15 cellular contexts compared by ENCODE assay signal in the genomic region with DNA sequence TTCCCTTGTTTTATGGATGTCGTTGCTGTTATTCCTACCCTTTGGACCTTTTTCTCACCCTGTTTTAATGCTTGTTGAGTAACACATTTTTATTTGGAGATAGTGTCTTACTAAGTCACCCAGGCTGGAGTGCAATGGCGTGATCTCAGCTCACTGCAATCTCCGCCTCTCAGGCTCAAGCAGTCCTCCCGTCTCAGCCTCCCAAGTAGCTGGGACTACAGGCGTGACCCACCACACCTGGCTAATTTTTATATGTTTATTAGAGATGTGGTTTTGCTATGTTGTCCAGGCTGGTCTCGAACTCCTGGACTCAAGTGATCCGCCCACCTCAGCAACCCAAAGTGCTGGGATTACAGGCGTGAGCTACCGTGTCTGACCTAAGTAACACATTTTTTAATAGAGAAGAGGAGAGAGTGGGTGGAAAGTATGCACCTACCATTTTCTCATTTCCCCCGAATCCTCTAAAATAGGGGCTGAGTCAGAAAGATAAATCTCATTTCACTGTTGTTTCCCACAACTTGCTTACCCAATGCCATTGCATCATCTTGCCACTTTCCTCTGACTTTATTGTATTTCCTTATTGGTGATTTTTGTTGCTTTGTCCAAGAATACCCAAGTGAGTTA. TPM values are rescaled to one million over a fixed set of nuclear protein-coding genes. Genes with fewer than 3 reads are reported as not detected.
DNase-seq lines count a peak whose midpoint lies in the region; ATAC-seq and TF ChIP-seq lines count a peak whose summit lies in the region.
"Had no signal": no experiment of that assay in that cellular context is flagged by ENCODE, and none has a peak within 500 bp of the region (broad histone marks: within the 10 kb centered on the region; RNA-seq: fewer than 3 reads in every experiment).

No MANE protein-coding gene starts in this region.

- H3K4me1 Mint-ChIP-seq in CD8-positive, alpha-beta T cell (ENCODE audit: low read depth): peaks cover 3% of the 10 kb centered on the region

- H3K9me3 ChIP-seq in CD8-positive, alpha-beta T cell (ENCODE audit: low read length): no peaks in the 10 kb centered on the region
- no peaks in the 10 kb centered on the region for H3K9me3 ChIP-seq in fibroblast of lung (ENCODE audit: control insufficient read depth, insufficient read depth, low read depth, low read length)
- H3K9me3 ChIP-seq in effector memory CD4-positive, alpha-beta T cell (ENCODE audit: control insufficient read depth, low read length): no peaks in the 10 kb centered on the region
- H3K9me3 ChIP-seq: adrenal gland had no signal

- CTCF ChIA-PET in CD8-positive, alpha-beta T cell (lab: Charles Lee): no interaction called here

- H3K9me3 Mint-ChIP-seq in CD8-positive, alpha-beta T cell: no peaks in the 10 kb centered on the region
- H3K9me3 Mint-ChIP-seq: effector memory CD8-positive, alpha-beta T cell had no signal

- POLR2A ChIA-PET in CD8-positive, alpha-beta T cell (lab: Charles Lee): no interaction called here

- peak; percentile 5 for DNase-seq in AG08395 (ENCODE audit: low spot score)
- no peak for DNase-seq in CD8-positive, alpha-beta T cell
- DNase-seq in NOMO-1 treated with dmso at 0.1 percent for 144 hours (lab: John Stamatoyannopoulos, UW; ENCODE audit: unreplicated experiment): peak; percentile 7
- peak; percentile 35 to 53 for DNase-seq in fibroblast of lung (ENCODE audit: low read depth in 2 of 2)
- DNase-seq in NCI-H2029 treated with DMSO at 0.1 percent for 48 hours (lab: John Stamatoyannopoulos, UW): no peak
- DNase-seq in foreskin keratinocyte: no peak
- DNase-seq in effector memory CD4-positive, alpha-beta T cell: no peak
- DNase-seq: adrenal gland; effector memory CD8-positive, alpha-beta T cell; GOT3; NCI-H1930 had no signal

- no peaks in the 10 kb centered on the region for H3K79me2 ChIP-seq in fibroblast of lung (ENCODE audit: control insufficient read depth, insufficient read depth, low read length)
- H3K79me2 ChIP-seq: parathyroid adenoma had no signal

- no peak overlapping the region for H3K4me3 Mint-ChIP-seq in CD8-positive, alpha-beta T cell
- H3K4me3 Mint-ChIP-seq: effector memory CD8-positive, alpha-beta T cell had no signal

- intact Hi-C loops in CD8-positive, alpha-beta T cell (cut with DNase I, micrococcal nuclease): no loop called here

- no peak overlapping the region for H2AFZ ChIP-seq in fibroblast of lung (ENCODE audit: low read length)
- H2AFZ ChIP-seq: parathyroid adenoma had no signal

- no peaks in the 10 kb centered on the region for H3K4me1 ChIP-seq in CD8-positive, alpha-beta T cell (ENCODE audit: insufficient read depth, low read length)
- no peaks in the 10 kb centered on the region for H3K4me1 ChIP-seq in fibroblast of lung (ENCODE audit: control insufficient read depth, extremely low read depth, insufficient read depth, low read length)
- H3K4me1 ChIP-seq in foreskin keratinocyte: no peaks in the 10 kb centered on the region
- H3K4me1 ChIP-seq in effector memory CD4-positive, alpha-beta T cell (ENCODE audit: control insufficient read depth, insufficient read depth, low read length, poor library complexity, severe bottlenecking): no peaks in the 10 kb centered on the region
- H3K4me1 ChIP-seq: adrenal gland, parathyroid adenoma had no signal

- no peak overlapping the region for H3K4me3 ChIP-seq in CD8-positive, alpha-beta T cell (ENCODE audit: low read depth, low read length)
- no peak overlapping the region for H3K4me3 ChIP-seq in fibroblast of lung (replicated peaks in 1 of 4; ENCODE audit: control extremely low read depth in 1 of 4, insufficient read depth in 1 of 4, low read depth in 3 of 4, low read length in 4 of 4)
- no peak overlapping the region for H3K4me3 ChIP-seq in effector memory CD4-positive, alpha-beta T cell (ENCODE audit: insufficient read depth, low read depth, low read length, poor library complexity, severe bottlenecking)
- H3K4me3 ChIP-seq: adrenal gland, lung had no signal

- no peak overlapping the region for H3K27ac ChIP-seq in CD8-positive, alpha-beta T cell (ENCODE audit: low read depth, low read length)
- H3K27ac ChIP-seq in fibroblast of lung (ENCODE audit: insufficient read depth, low read length): no peak overlapping the region
- H3K27ac ChIP-seq in foreskin keratinocyte: no peak overlapping the region
- no peak overlapping the region for H3K27ac ChIP-seq in effector memory CD4-positive, alpha-beta T cell (ENCODE audit: insufficient read depth, low read length, poor library complexity, severe bottlenecking)
- H3K27ac ChIP-seq: parathyroid adenoma had no signal

- H3K36me3 ChIP-seq in CD8-positive, alpha-beta T cell (ENCODE audit: insufficient read depth, low read length): no peaks in the 10 kb centered on the region
- H3K36me3 ChIP-seq in fibroblast of lung (ENCODE audit: control insufficient read depth, insufficient read depth, low read length): no peaks in the 10 kb centered on the region
- peaks cover 6% of the 10 kb centered on the region for H3K36me3 ChIP-seq in effector memory CD4-positive, alpha-beta T cell (ENCODE audit: control insufficient read depth, insufficient read depth, low read length)

- H3K9ac ChIP-seq in fibroblast of lung (ENCODE audit: insufficient read depth, low read length): no peak overlapping the region
- H3K9ac ChIP-seq: parathyroid adenoma had no signal

- H3K27me3 ChIP-seq in CD8-positive, alpha-beta T cell (ENCODE audit: insufficient read depth, low read length): no peaks in the 10 kb centered on the region
- no peaks in the 10 kb centered on the region for H3K27me3 ChIP-seq in fibroblast of lung (ENCODE audit: control insufficient read depth, insufficient read depth, low read length)
- H3K27me3 ChIP-seq in foreskin keratinocyte: no peaks in the 10 kb centered on the region
- H3K27me3 ChIP-seq in effector memory CD4-positive, alpha-beta T cell (replicated peaks; ENCODE audit: control insufficient read depth, insufficient read depth, low read length, poor library complexity, severe bottlenecking): no peaks in the 10 kb centered on the region
- H3K27me3 ChIP-seq: adrenal gland had no signal

- H3K36me3 Mint-ChIP-seq in CD8-positive, alpha-beta T cell: peaks cover 25% of the 10 kb centered on the region

- H3K27ac Mint-ChIP-seq in CD8-positive, alpha-beta T cell: peak overlapping the region; percentile 10

- H4K20me1 ChIP-seq in fibroblast of lung (ENCODE audit: control insufficient read depth, extremely low read depth, insufficient read depth, low read length): no peaks in the 10 kb centered on the region

- no peaks in the 10 kb centered on the region for H3K27me3 Mint-ChIP-seq in CD8-positive, alpha-beta T cell (ENCODE audit: low read depth)
- H3K27me3 Mint-ChIP-seq: effector memory CD8-positive, alpha-beta T cell had no signal

- no peak for TF ChIP-seq CTCF in CD8-positive, alpha-beta T cell (IDR thresholded peaks at IDR 0.05)
- no peak for TF ChIP-seq CTCF in fibroblast of lung (conservative IDR thresholded peaks at IDR 0.05 in 1 of 2, IDR thresholded peaks at IDR 0.05 in 1 of 2; ENCODE audit: low read depth in 1 of 2, low read length in 2 of 2)
- TF ChIP-seq CTCF in foreskin keratinocyte (conservative IDR thresholded peaks at IDR 0.05): no peak

- no peak overlapping the region for H3K4me2 ChIP-seq in fibroblast of lung (ENCODE audit: extremely low read depth, insufficient read depth, low read length)

- no peak for ATAC-seq in CD8-positive, alpha-beta T cell
- ATAC-seq in foreskin keratinocyte (no peak), GM19463 (IDR thresholded peaks at IDR 0.05; ENCODE audit: unreplicated experiment) (no peak)
- ATAC-seq: effector memory CD8-positive, alpha-beta T cell; Panc1 had no signal

RNA-seq across cellular contexts. Expression of a gene that starts 7.0 kb away (rescaled TPM):
- 10 to 100 TPM; 72.7 to 72.8 TPM for total RNA-seq in CD8-positive, alpha-beta T cell
- 58.6 and 70.9 TPM in 2 replicates for total RNA-seq in fibroblast of lung
- polyA plus RNA-seq in fibroblast of lung: 32.6 and 41.9 TPM in 2 replicates
- 23.5 and 25.5 TPM in 2 replicates for polyA plus RNA-seq in fibroblast of lung (2012)
- 3.8 and 7.0 TPM in 2 replicates for polyA minus RNA-seq in fibroblast of lung (ENCODE audit: low replicate concordance)
- 26.3 TPM in 2 replicates for total RNA-seq in foreskin keratinocyte
- polyA plus RNA-seq in foreskin keratinocyte: 9.0 and 9.8 TPM in 2 replicates

RNA-seq across cellular contexts. Expression of a gene that starts 47.3 kb away (rescaled TPM):
- total RNA-seq in CD8-positive, alpha-beta T cell: 10 to 100 TPM; 73.4 to 86.0 TPM
- total RNA-seq in fibroblast of lung (327 and 468 TPM in 2 replicates), foreskin keratinocyte (226 and 241 TPM in 2 replicates)
- polyA plus RNA-seq in fibroblast of lung (621 and 833 TPM in 2 replicates), foreskin keratinocyte (120 and 130 TPM in 2 replicates)
- 267 and 321 TPM in 2 replicates for polyA plus RNA-seq in fibroblast of lung (2012)
- 725 and 762 TPM in 2 replicates for polyA minus RNA-seq in fibroblast of lung (ENCODE audit: low replicate concordance)

Comparison
In these comparisons a context has a peak if more than half of its experiments do, and no peak if none do; other contexts are left out.
1. DNase-seq: peak in AG08395 (single experiment), NOMO-1 treated with dmso at 0.1 percent for 144 hours (single experiment) and fibroblast of lung (2 of 2); none in CD8-positive, alpha-beta T cell (0 of 7), NCI-H2029 treated with DMSO at 0.1 percent for 48 hours (single experiment), foreskin keratinocyte (0 of 2) and effector memory CD4-positive, alpha-beta T cell (0 of 3).